ENCODE assay signal across 8 cellular contexts in genomic region chr6:10412948-10413849, GRCh38. TPM values are rescaled to one million over a fixed set of nuclear protein-coding genes. Genes with fewer than 3 reads are reported as not detected.
DNase-seq lines count a peak whose midpoint lies in the region; ATAC-seq and TF ChIP-seq lines count a peak whose summit lies in the region.

No MANE protein-coding gene starts in this region.

- TF ChIP-seq CTCF in foreskin fibroblast (IDR thresholded peaks at IDR 0.05; ENCODE audit: low read depth, low read length) (no peak), retinal pigment epithelial cell (conservative IDR thresholded peaks at IDR 0.05; ENCODE audit: low read depth, low read length) (no peak)

- peak overlapping the region; percentile 68 to 97 for H3K4me3 ChIP-seq in foreskin fibroblast (ENCODE audit: low read depth in 1 of 2, low read length in 2 of 2)
- peak overlapping the region; percentile 56 for H3K4me3 ChIP-seq in retinal pigment epithelial cell (ENCODE audit: low read length)

- DNase-seq in DMS79 (lab: John Stamatoyannopoulos, UW) = peak; percentile 8
- DNase-seq in DMS79 treated with DMSO at 0.1 percent for 48 hours (lab: John Stamatoyannopoulos, UW) = no peak
- DNase-seq in RPMI7951 (ENCODE audit: low read depth) = peak; percentile 49
- peak; percentile 32 to 71 for DNase-seq in foreskin fibroblast
- DNase-seq in retinal pigment epithelial cell (ENCODE audit: low read depth) = no peak
- DNase-seq in SKM-1 treated with dmso at 0.1 percent for 144 hours (lab: John Stamatoyannopoulos, UW; ENCODE audit: unreplicated experiment) = no peak
- no peak for DNase-seq in UCSD-AML1 (lab: John Stamatoyannopoulos, UW; ENCODE audit: unreplicated experiment)

- ATAC-seq in HG02763 (IDR thresholded peaks at IDR 0.05; ENCODE audit: unreplicated experiment) = peak; percentile 31

RNA-seq across cellular contexts. Expression of gene TFAP2A, which starts 1.7 kb away (rescaled TPM):
- total RNA-seq in RPMI7951 (2014; rRNA removed; shearing (Covaris generic)) = 8.9 and 9.0 TPM in 2 replicates

Comparison
In these comparisons a context has a peak if more than half of its experiments do, and no peak if none do; other contexts are left out.
1. DNase-seq: peak in DMS79 (single experiment), RPMI7951 (single experiment) and foreskin fibroblast (2 of 2); none in DMS79 treated with DMSO at 0.1 percent for 48 hours (single experiment), retinal pigment epithelial cell (single experiment), SKM-1 treated with dmso at 0.1 percent for 144 hours (single experiment) and UCSD-AML1 (single experiment).